In the genomic region with DNA sequence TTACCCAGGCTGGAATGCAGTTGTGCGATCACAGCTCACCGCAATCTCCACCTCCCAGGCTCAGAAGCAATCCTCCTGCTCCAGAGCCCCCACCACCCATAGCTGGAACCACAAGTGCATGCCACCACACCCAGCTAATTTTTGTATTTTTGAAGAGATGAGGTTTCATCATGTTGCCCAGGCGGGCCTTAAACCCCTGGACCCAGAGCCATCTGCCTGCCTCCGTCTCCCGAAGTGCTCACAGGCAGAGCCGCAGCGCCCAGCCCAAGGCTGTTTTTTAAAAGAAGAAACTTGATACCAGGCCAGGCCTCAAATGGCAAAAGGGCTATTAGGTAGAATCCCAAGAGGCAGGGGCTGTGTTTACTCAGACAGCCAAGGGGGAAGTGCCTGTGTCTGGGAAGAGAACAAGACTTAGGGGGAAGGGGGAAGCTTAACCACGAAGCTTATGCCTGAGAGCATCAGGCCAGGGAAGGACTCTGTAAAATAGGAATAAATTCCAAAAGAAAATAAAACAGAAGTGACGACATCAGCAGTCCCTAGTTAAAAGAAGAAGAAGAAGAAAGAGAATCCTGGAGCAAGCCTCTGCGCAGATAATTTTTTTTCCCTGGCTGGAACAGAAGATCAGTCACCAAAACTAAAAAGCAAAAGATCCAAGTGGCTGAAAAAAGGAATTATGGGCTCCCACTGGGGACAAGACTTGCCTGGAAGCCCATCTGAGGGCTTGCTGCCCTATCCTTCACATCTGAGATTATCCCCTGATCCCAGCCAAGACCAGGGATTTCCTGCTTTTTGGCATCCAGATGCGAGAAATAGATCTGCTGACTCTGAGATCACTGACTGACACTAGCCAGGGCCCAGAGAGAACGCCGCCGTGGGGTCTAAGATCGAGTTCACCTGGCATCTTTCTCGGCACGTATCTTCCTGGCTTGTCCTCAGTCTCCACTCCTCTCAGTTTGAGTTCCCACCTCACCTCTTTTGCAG, we compare ENCODE assay signal across 7 cellular contexts.
DNase-seq lines count a peak whose midpoint lies in the region; ATAC-seq, FAIRE-seq and TF ChIP-seq lines count a peak whose summit lies in the region.

No MANE protein-coding gene starts in this region.

- H3K4me1 ChIP-seq in tibial nerve, result peaks cover 0 to 45% (median 0%) of the 10 kb centered on the region in 4 donors

- peak; percentile 65 for DNase-seq in NCI-H1105 treated with DMSO at 0.1 percent for 48 hours (lab: John Stamatoyannopoulos, UW)
- DNase-seq in amniotic epithelial cell (ENCODE audit: low read depth), result peak; percentile 92
- peak; percentile 83 for DNase-seq in left kidney (ENCODE audit: low read depth, low spot score)
- DNase-seq in tibial nerve (ENCODE audit: low spot score in 2 of 2), result peak in 1 of 2 donors; percentile 40
- no peak for DNase-seq in SIG-M5 treated with dmso at 0.1 percent for 504 hours (lab: John Stamatoyannopoulos, UW; ENCODE audit: unreplicated experiment)
- DNase-seq in frontal cortex (ENCODE audit: low spot score in 2 of 2), result no peak

- H3K27me3 ChIP-seq in tibial nerve, result no peaks in the 10 kb centered on the region

- TF ChIP-seq EP300 in tibial nerve (IDR thresholded peaks at IDR 0.05), result peak in 1 of 2 donors; percentile 53

- no peaks in the 10 kb centered on the region for H3K36me3 ChIP-seq in tibial nerve

- TF ChIP-seq POLR2A in tibial nerve (IDR thresholded peaks at IDR 0.05), result no peak

- peak overlapping the region; percentile 23 to 80 (median 62) for H3K27ac ChIP-seq in tibial nerve

- TF ChIP-seq CTCF in tibial nerve (IDR thresholded peaks at IDR 0.05), result no peak

- FAIRE-seq in frontal cortex (lab: Jason Lieb, UNC), result no peak

- ATAC-seq in GM21360 (IDR thresholded peaks at IDR 0.05; ENCODE audit: unreplicated experiment), result no peak

- H3K9me3 ChIP-seq in tibial nerve, result peaks cover 0 to 7% (median 2%) of the 10 kb centered on the region in 4 donors

- 59 to 62% methylated on average over 17 of the region's 17 CpGs for WGBS in tibial nerve, 2 donors

- no peak overlapping the region for H3K4me3 ChIP-seq in tibial nerve

Comparison
In these comparisons a context has a peak if more than half of its experiments do, and no peak if none do; other contexts are left out.
1. DNase-seq: peak in NCI-H1105 treated with DMSO at 0.1 percent for 48 hours (single experiment), amniotic epithelial cell (single experiment) and left kidney (single experiment); none in SIG-M5 treated with dmso at 0.1 percent for 504 hours (single experiment) and frontal cortex (0 of 2).